In genomic region chr2:173943738-173944137, GRCh38 we compare ENCODE assay signal across 30 cellular contexts. TPM values are rescaled to one million over a fixed set of nuclear protein-coding genes. Genes with fewer than 3 reads are reported as not detected.
DNase-seq lines count a peak whose midpoint lies in the region; FAIRE-seq and TF ChIP-seq lines count a peak whose summit lies in the region.
"Had no signal": no experiment of that assay in that cellular context is flagged by ENCODE, and none has a peak within 500 bp of the region (broad histone marks: within the 10 kb centered on the region; RNA-seq: fewer than 3 reads in every experiment).

No MANE protein-coding gene starts in this region.

- no peak overlapping the region for H3K9ac ChIP-seq in astrocyte (ENCODE audit: low read length)
- H3K9ac ChIP-seq: SK-N-SH had no signal

- no peak overlapping the region for H2AFZ ChIP-seq in astrocyte (ENCODE audit: low read depth, low read length)
- no peak overlapping the region for H2AFZ ChIP-seq in osteoblast (ENCODE audit: low read length)

- POLR2A ChIA-PET in HEK293 (lab: Yijun Ruan, JAX), result no interaction called here

- no peak for TF ChIP-seq POLR2A in GM12891 (IDR thresholded peaks at IDR 0.05; ENCODE audit: low read depth, low read length)

- H3K27me3 ChIP-seq in astrocyte (ENCODE audit: insufficient read depth, low read length), result no peaks in the 10 kb centered on the region
- H3K27me3 ChIP-seq in osteoblast (ENCODE audit: insufficient read depth, low read length), result no peaks in the 10 kb centered on the region
- H3K27me3 ChIP-seq: breast epithelium, esophagus muscularis mucosa, right atrium auricular region, upper lobe of left lung had no signal

- H3K36me3 ChIP-seq in HEK293 (ENCODE audit: control insufficient read depth in 2 of 2, insufficient read depth in 1 of 2, low read length in 2 of 2), result no peaks in the 10 kb centered on the region
- H3K36me3 ChIP-seq in astrocyte (ENCODE audit: insufficient read depth, low read length), result no peaks in the 10 kb centered on the region
- H3K36me3 ChIP-seq in osteoblast (ENCODE audit: insufficient read depth, low read length), result no peaks in the 10 kb centered on the region
- H3K36me3 ChIP-seq: breast epithelium, esophagus muscularis mucosa, right atrium auricular region had no signal

- H3K4me3 ChIP-seq in HEK293 (ENCODE audit: low read depth, low read length), result no peak overlapping the region
- no peak overlapping the region for H3K4me3 ChIP-seq in astrocyte (ENCODE audit: insufficient read depth, low read depth, low read length)
- no peak overlapping the region for H3K4me3 ChIP-seq in osteoblast (ENCODE audit: insufficient read depth, low read length)
- H3K4me3 ChIP-seq: breast epithelium, esophagus muscularis mucosa, lung, right atrium auricular region, upper lobe of left lung had no signal

- H3K9me3 Mint-ChIP-seq in astrocyte (ENCODE audit: unreplicated experiment), result no peaks in the 10 kb centered on the region

- no peaks in the 10 kb centered on the region for H3K27me3 Mint-ChIP-seq in astrocyte (ENCODE audit: low read depth, unreplicated experiment)

- H3K4me3 Mint-ChIP-seq in astrocyte (ENCODE audit: unreplicated experiment), result no peak overlapping the region

- H3K4me1 Mint-ChIP-seq in astrocyte (ENCODE audit: low read depth, unreplicated experiment), result peaks cover 37% of the 10 kb centered on the region

- DNase-seq in GM12891 (ENCODE audit: insufficient read length, low spot score), result no peak
- no peak for DNase-seq in astrocyte (ENCODE audit: low read depth)
- no peak for DNase-seq in osteoblast (ENCODE audit: insufficient read length, low spot score, missing footprints)
- no peak for DNase-seq in DMS53 (lab: John Stamatoyannopoulos, UW)
- DNase-seq in NCI-H524 treated with DMSO at 0.1 percent for 48 hours (lab: John Stamatoyannopoulos, UW), result no peak
- no peak for DNase-seq in amniotic stem cell (lab: John Stamatoyannopoulos, UW)
- DNase-seq: activated CD4-positive, alpha-beta T cell treated with anti-CD3 and anti-CD28 coated beads for 48 hours; activated CD8-positive, alpha-beta memory T cell treated with anti-CD3 and anti-CD28 coated beads for 24 hours; activated naive CD4-positive, alpha-beta T cell; amygdala; DND-41; effector CD8-positive, alpha-beta T cell; KG1; MM.1S; NCI-H1417; NCI-H2081; NCI-H774; SK-N-SH; T-helper 2 cell; upper lobe of left lung had no signal

- H3K79me2 ChIP-seq in astrocyte (ENCODE audit: insufficient read depth, low read length) (peaks cover 100% of the 10 kb centered on the region), osteoblast (ENCODE audit: insufficient read depth, low read length) (peaks cover 99% of the 10 kb centered on the region)

- H3K27ac ChIP-seq in HEK293 (ENCODE audit: extremely low read depth, low read depth, low read length) (no peak overlapping the region), astrocyte (ENCODE audit: low read depth, low read length) (peak overlapping the region; percentile 3), osteoblast (ENCODE audit: low read depth, low read length) (peak overlapping the region; percentile 3)
- H3K27ac ChIP-seq: breast epithelium, C4-2B, esophagus muscularis mucosa, right atrium auricular region, RWPE1, upper lobe of left lung had no signal

- H3K9me3 ChIP-seq in HEK293 (ENCODE audit: control insufficient read depth, insufficient read depth, low read depth, low read length) (no peaks in the 10 kb centered on the region), astrocyte (ENCODE audit: insufficient read depth, low read depth, low read length) (no peaks in the 10 kb centered on the region), osteoblast (ENCODE audit: low read depth, low read length) (no peaks in the 10 kb centered on the region)
- H3K9me3 ChIP-seq: breast epithelium, esophagus muscularis mucosa, right atrium auricular region, SK-N-SH, upper lobe of left lung had no signal

- no peak overlapping the region for H3K27ac Mint-ChIP-seq in astrocyte (ENCODE audit: unreplicated experiment)

- CTCF ChIA-PET in HEK293 (lab: Yijun Ruan, JAX), result no interaction called here

- peaks cover 85% of the 10 kb centered on the region for H4K20me1 ChIP-seq in astrocyte (ENCODE audit: insufficient read depth, low read length)
- peaks cover 52% of the 10 kb centered on the region for H4K20me1 ChIP-seq in osteoblast (ENCODE audit: insufficient read depth, low read length)

- H3K4me2 ChIP-seq in astrocyte (ENCODE audit: low read length) (no peak overlapping the region), osteoblast (ENCODE audit: insufficient read depth, low read length) (no peak overlapping the region)
- H3K4me2 ChIP-seq: SK-N-SH had no signal

- TF ChIP-seq CTCF in HEK293 (tag by site-specific recombination; IDR thresholded peaks at IDR 0.05), result no peak
- TF ChIP-seq CTCF in astrocyte (IDR thresholded peaks at IDR 0.05; ENCODE audit: insufficient read depth, low read depth, low read length), result no peak
- TF ChIP-seq CTCF in osteoblast (IDR thresholded peaks at IDR 0.05; ENCODE audit: extremely low read depth, low read depth, low read length), result no peak

- H3K4me1 ChIP-seq in HEK293 (ENCODE audit: control insufficient read depth, insufficient read depth, low read length) (peaks cover 3% of the 10 kb centered on the region; the same call in 1 of the 2 replicates), astrocyte (ENCODE audit: insufficient read depth, low read length) (peaks cover 32% of the 10 kb centered on the region), osteoblast (ENCODE audit: insufficient read depth, low read length) (peaks cover 41% of the 10 kb centered on the region)
- H3K4me1 ChIP-seq: breast epithelium had no signal

- peaks cover 2% of the 10 kb centered on the region for H3K36me3 Mint-ChIP-seq in astrocyte (ENCODE audit: low read depth, unreplicated experiment)

- peak; percentile 61 for FAIRE-seq in GM12891 (lab: Jason Lieb, UNC)
- FAIRE-seq in astrocyte (lab: Jason Lieb, UNC), result no peak
- FAIRE-seq: colon, frontal cortex, H1 had no signal

TF ChIP-seq in GM12891, 5 proteins besides CTCF, POLR2A, EP300 and RAD21:
- TF ChIP-seq PAX5 (IDR thresholded peaks at IDR 0.05; ENCODE audit: insufficient read depth, low read length, severe bottlenecking) (no peak), POU2F2 (IDR thresholded peaks at IDR 0.05; ENCODE audit: low read depth, low read length) (no peak), POLR2AphosphoS5 (IDR thresholded peaks at IDR 0.05; ENCODE audit: low read depth, low read length) (no peak), TAF1 (IDR thresholded peaks at IDR 0.05; ENCODE audit: low read depth, low read length) (no peak), SPI1 (IDR thresholded peaks at IDR 0.05; ENCODE audit: low read depth, low read length) (no peak)

TF ChIP-seq in HEK293, 187 proteins besides CTCF, POLR2A, EP300 and RAD21:
- TF ChIP-seq PRDM10 (tag by site-specific recombination; IDR thresholded peaks at IDR 0.05) (0 out of 2 replicates have a peak, but pooled peaks have one; percentile 11), ZBTB48 (tag by site-specific recombination; IDR thresholded peaks at IDR 0.05) (no peak)

RNA-seq across cellular contexts. Expression of gene SP3, which starts 21.4 kb away (rescaled TPM):
- 19.9 TPM for polyA plus RNA-seq in GM12891 (2012; ENCODE audit: low read depth, missing spikeins)
- 58.8 and 59.6 TPM in 2 replicates for total RNA-seq in astrocyte
- 113 and 122 TPM in 2 replicates for total RNA-seq in osteoblast
